Comparison of ENCODE assay signal across 23 cellular contexts in genomic region chr14:49612251-49612650, GRCh38.
"Had no signal": no experiment of that assay in that cellular context is flagged by ENCODE, and none has a peak within 500 bp of the region (broad histone marks: within the 10 kb centered on the region; RNA-seq: fewer than 3 reads in every experiment).

No MANE protein-coding gene starts in this region.

- H3K4me3 Mint-ChIP-seq: effector memory CD8-positive, alpha-beta T cell; immature natural killer cell; natural killer cell; stimulated activated effector memory CD8-positive, alpha-beta T cell treated with anti-CD3 and anti-CD28 coated beads, Interleukin-12 subunit alpha, Interleukin-12 subunit beta, amount 100 ng/mL, for 72 hours had no signal

- H3K4me1 ChIP-seq: esophagus squamous epithelium, lower lobe of right lung, pancreas, prostate gland, sigmoid colon, thyroid gland, vagina had no signal

- H3K36me3 ChIP-seq: pancreas, prostate gland, thyroid gland had no signal

- H3K9me3 ChIP-seq: esophagus squamous epithelium, lower lobe of right lung, pancreas, prostate gland, sigmoid colon, stomach, thyroid gland, vagina had no signal

- H3K27ac Mint-ChIP-seq: effector memory CD8-positive, alpha-beta T cell; immature natural killer cell; natural killer cell; stimulated activated effector memory CD8-positive, alpha-beta T cell treated with anti-CD3 and anti-CD28 coated beads, Interleukin-12 subunit alpha, Interleukin-12 subunit beta, amount 100 ng/mL, for 72 hours had no signal

- H3K4me1 Mint-ChIP-seq: natural killer cell; stimulated activated effector memory CD8-positive, alpha-beta T cell treated with anti-CD3 and anti-CD28 coated beads, Interleukin-12 subunit alpha, Interleukin-12 subunit beta, amount 100 ng/mL, for 72 hours had no signal

- H3K27ac ChIP-seq: coronary artery, esophagus squamous epithelium, lower lobe of right lung, pancreas, prostate gland, sigmoid colon, stomach, thyroid gland, vagina had no signal

- H3K4me3 ChIP-seq: coronary artery, esophagus squamous epithelium, lower lobe of right lung, pancreas, prostate gland, sigmoid colon, stomach, thyroid gland, vagina had no signal

- H3K9me3 Mint-ChIP-seq: effector memory CD8-positive, alpha-beta T cell; immature natural killer cell; natural killer cell; stimulated activated effector memory CD8-positive, alpha-beta T cell treated with anti-CD3 and anti-CD28 coated beads, Interleukin-12 subunit alpha, Interleukin-12 subunit beta, amount 100 ng/mL, for 72 hours had no signal

- H3K27me3 ChIP-seq: esophagus squamous epithelium, pancreas, sigmoid colon, stomach, thyroid gland, vagina had no signal

- DNase-seq: dermis blood vessel endothelial cell; effector memory CD8-positive, alpha-beta T cell; erythroblast; esophagus squamous epithelium; foreskin melanocyte; hypothalamus; immature natural killer cell; left ventricle myocardium superior; lower lobe of right lung; natural killer cell; nucleus accumbens; pancreas; right cardiac atrium; sigmoid colon; stimulated activated CD4-positive, alpha-beta T cell treated with anti-CD3 and anti-CD28 coated beads, Interleukin-2, amount 100 ng/mL, for 24 hours; stimulated activated CD4-positive, alpha-beta T cell treated with anti-CD3 and anti-CD28 coated beads, Interleukin-4, amount 100 ng/mL, for 24 hours; stimulated activated naive CD4-positive, alpha-beta T cell treated with Interleukin-2 at 50 U/mL for 16 hours; stomach; thyroid gland had no signal

- H3K27me3 Mint-ChIP-seq: effector memory CD8-positive, alpha-beta T cell had no signal

- ATAC-seq: effector memory CD8-positive, alpha-beta T cell; left ventricle myocardium superior; lower lobe of right lung; natural killer cell; pancreas; right cardiac atrium; stimulated activated effector memory CD8-positive, alpha-beta T cell treated with anti-CD3 and anti-CD28 coated beads, Interleukin-12 subunit alpha, Interleukin-12 subunit beta, amount 100 ng/mL, for 72 hours had no signal

- H3K36me3 Mint-ChIP-seq: natural killer cell had no signal
